8 cellular contexts compared by ENCODE assay signal in the genomic region with DNA sequence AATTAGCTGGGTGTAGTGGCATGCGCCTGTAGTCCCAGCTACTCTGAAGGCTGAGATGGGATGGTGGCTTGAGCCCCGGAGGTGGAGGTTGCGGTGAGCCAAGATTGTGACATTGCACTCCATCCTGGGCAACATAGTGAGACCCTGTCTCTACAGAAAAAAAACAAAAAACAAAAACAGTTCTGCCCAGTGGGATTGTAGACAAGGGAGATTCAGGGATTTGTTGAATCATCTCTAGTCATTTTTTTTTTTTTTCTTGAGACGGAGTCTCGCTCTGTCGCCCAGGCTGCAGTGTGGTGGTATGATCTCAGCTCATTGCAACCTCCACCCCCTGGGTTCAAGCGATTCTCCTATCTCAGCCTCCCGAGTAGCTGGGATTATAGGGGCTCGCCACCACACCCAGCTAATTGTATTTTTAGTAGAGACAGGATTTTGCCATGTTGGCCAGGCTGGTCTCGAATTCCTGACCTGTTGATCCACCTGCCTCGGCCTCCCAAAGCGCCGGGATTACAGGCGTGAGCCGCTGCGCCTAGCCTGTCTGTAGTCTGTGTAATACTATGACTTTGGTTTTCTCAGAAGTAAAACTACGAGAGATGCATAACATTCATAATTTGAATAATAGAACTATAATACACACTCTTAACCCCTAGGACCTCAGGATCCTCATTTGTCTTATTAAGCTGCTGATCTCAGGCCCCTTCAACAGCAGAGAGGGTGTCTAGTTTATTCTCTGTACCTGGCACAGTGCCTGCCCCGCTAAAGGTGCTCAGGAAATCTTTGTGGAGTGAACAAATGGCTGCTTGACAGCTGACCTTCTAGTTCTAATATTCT. TPM values are rescaled to one million over a fixed set of nuclear protein-coding genes. Genes with fewer than 3 reads are reported as not detected.
DNase-seq lines count a peak whose midpoint lies in the region; ATAC-seq, FAIRE-seq and TF ChIP-seq lines count a peak whose summit lies in the region.

No MANE protein-coding gene starts in this region.

- H3K9me3 Mint-ChIP-seq in HFFc6, result no peaks in the 10 kb centered on the region

- H3K36me3 Mint-ChIP-seq in HFFc6 (ENCODE audit: low read depth), result peaks cover 22% of the 10 kb centered on the region

- peak overlapping the region; percentile 82 for H3K4me2 ChIP-seq in A549

- no peak for TF ChIP-seq RAD21 in A549 (conservative IDR thresholded peaks at IDR 0.05 in 1 of 2, IDR thresholded peaks at IDR 0.05 in 1 of 2)

- H3K4me3 ChIP-seq in A549 (peak overlapping the region; percentile 84), astrocyte of the cerebellum (ENCODE audit: low read depth, low read length) (peak overlapping the region; percentile 83), lower lobe of right lung (peak overlapping the region; percentile 66), urinary bladder (ENCODE audit: low read depth, low read length) (peak overlapping the region; percentile 75)

- peak overlapping the region; percentile 97 for H3K4me3 Mint-ChIP-seq in HFFc6

- no peaks in the 10 kb centered on the region for H3K27me3 ChIP-seq in lower lobe of right lung (ENCODE audit: low read depth)

- ATAC-seq in A549, result no peak
- no peak for ATAC-seq in lower lobe of right lung
- no peak for ATAC-seq in GM21529 (IDR thresholded peaks at IDR 0.05; ENCODE audit: unreplicated experiment)

- H3K27ac ChIP-seq in A549 (peak overlapping the region; percentile 90 to 93), lower lobe of right lung (peak overlapping the region; percentile 98), urinary bladder (ENCODE audit: low read depth) (peak overlapping the region; percentile 97)

- TF ChIP-seq POLR2A in A549 (IDR thresholded peaks at IDR 0.05; ENCODE audit: low read length), result no peak

- H3K9me3 ChIP-seq in A549 (no peaks in the 10 kb centered on the region), lower lobe of right lung (no peaks in the 10 kb centered on the region)

- peak overlapping the region; percentile 99 for H3K27ac Mint-ChIP-seq in HFFc6

- H3K36me3 ChIP-seq in lower lobe of right lung (no peaks in the 10 kb centered on the region), urinary bladder (ENCODE audit: insufficient read depth) (no peaks in the 10 kb centered on the region)

- CTCF ChIA-PET in A549 (lab: Yijun Ruan, JAX), result interaction anchor here (0.6 to 1.9 kb wide), 11 partner anchors 9 to 480 kb away, joined by 3 to 7 read pairs (median 4); partner anchors contain the start of genes CDK3 and MRPL38

- no peak for FAIRE-seq in A549 (lab: Jason Lieb, UNC)

- H3K27me3 Mint-ChIP-seq in HFFc6 (ENCODE audit: insufficient read depth), result peaks cover 3% of the 10 kb centered on the region; the same call in 1 of the 2 replicates

- H3K4me1 ChIP-seq in A549 (peaks cover 43% of the 10 kb centered on the region), lower lobe of right lung (peaks cover 72% of the 10 kb centered on the region), urinary bladder (ENCODE audit: insufficient read depth) (no peaks in the 10 kb centered on the region)

- 84% methylated on average over 18 of the region's 18 CpGs for WGBS in A549 (ENCODE audit: missing lambda C conversion rate)
- 83% methylated on average over 18 of the region's 18 CpGs for WGBS in urinary bladder

- intact Hi-C loops in lower lobe of right lung (cut with DNase I), result no loop called here

- POLR2A ChIA-PET in A549 (lab: Yijun Ruan, JAX), result interaction anchor here (0.6 to 0.7 kb wide), 3 partner anchors 137 to 200 kb away, joined by 3 to 4 read pairs (median 3); no protein-coding TSS in a partner anchor

- peaks cover 66% of the 10 kb centered on the region for H3K4me1 Mint-ChIP-seq in HFFc6 (ENCODE audit: low read depth)

- no peak for TF ChIP-seq CTCF in A549 (IDR thresholded peaks at IDR 0.05)
- no peak for TF ChIP-seq CTCF in HFFc6 (IDR thresholded peaks at IDR 0.05)
- no peak for TF ChIP-seq CTCF in astrocyte of the cerebellum (IDR thresholded peaks at IDR 0.05; ENCODE audit: low read depth, low read length, missing control alignments)
- no peak for TF ChIP-seq CTCF in lower lobe of right lung (IDR thresholded peaks at IDR 0.05)

- in situ Hi-C loops in astrocyte of the cerebellum (cut with HindIII; ENCODE audit: low sequenced_read_pairs), result no loop called here

- no peak for TF ChIP-seq EP300 in A549 (IDR thresholded peaks at IDR 0.05)

- DNase-seq in A549 (ENCODE audit: low read depth in 1 of 2, low spot score in 1 of 2) (no peak), HFFc6 (no peak), astrocyte of the cerebellum (ENCODE audit: low read depth) (no peak), lower lobe of right lung (no peak), hypothalamus (lab: John Stamatoyannopoulos, UW) (no peak)
- DNase-seq in activated CD4-positive, CD25-positive, alpha-beta regulatory T cell (lab: John Stamatoyannopoulos, UW), result no peak

TF ChIP-seq in A549, 52 proteins besides CTCF, POLR2A, EP300 and RAD21:
- TF ChIP-seq PBX3 (IDR thresholded peaks at IDR 0.05) (no peak), RFX5 (IDR thresholded peaks at IDR 0.05) (no peak), POLR2AphosphoS2 (conservative IDR thresholded peaks at IDR 0.05; ENCODE audit: low read length) (no peak), NFE2L2 (conservative IDR thresholded peaks at IDR 0.05; ENCODE audit: low read length) (no peak), KDM1A (IDR thresholded peaks at IDR 0.05; ENCODE audit: low read depth) (0 out of 2 replicates have a peak, but pooled peaks have one; percentile 79)
TF ChIP-seq in A549: peak in this region for 1.

RNA-seq across cellular contexts. Expression of gene TEN1, which starts 1.4 kb away (rescaled TPM):
- polyA plus RNA-seq in A549 (2011; rRNA removed), result 11.8 TPM in 2 replicates
- polyA plus RNA-seq in A549 (2012; cell fraction: cytosol; rRNA removed), result 22.1 and 25.8 TPM in 2 replicates
- polyA plus RNA-seq in A549 (2012; cell fraction: nucleus; rRNA removed), result 45.2 and 46.8 TPM in 2 replicates
- 15.7 to 16.7 TPM (median 15.9 TPM) in 3 replicates for polyA plus RNA-seq in A549 (2017; fragmentation: RNase III; extraction: RNeasy Plus Mini Kit Qiagen cat#74134 plus additional on column Dnase treatment)
- polyA minus RNA-seq in A549 (2011; rRNA and poly(A)+ RNA removed), result 12.9 and 14.4 TPM in 2 replicates
- total RNA-seq in HFFc6 (2021; fragmentation: NEBNext Ultra II Directional; extraction: Animal tissue kit (Norgen Biotek cat#: 25700)), result 10 to 100 TPM; 13.3 to 15.4 (median 13.8) TPM
- 14.6 TPM for total RNA-seq in lower lobe of right lung
- total RNA-seq in urinary bladder, result 13.9 TPM
- 16.2 TPM for polyA plus RNA-seq in urinary bladder

RNA-seq across cellular contexts. Expression of gene ACOX1, which starts 1.4 kb away (rescaled TPM):
- 31.1 and 34.3 TPM in 2 replicates for polyA plus RNA-seq in A549 (2011; rRNA removed)
- 10.4 and 14.4 TPM in 2 replicates for polyA plus RNA-seq in A549 (2012; cell fraction: cytosol; rRNA removed)
- polyA plus RNA-seq in A549 (2012; cell fraction: nucleus; rRNA removed), result 14.9 and 17.1 TPM in 2 replicates
- 16.0 to 17.9 TPM (median 17.2 TPM) in 3 replicates for polyA plus RNA-seq in A549 (2017; fragmentation: RNase III; extraction: RNeasy Plus Mini Kit Qiagen cat#74134 plus additional on column Dnase treatment)
- 101 and 107 TPM in 2 replicates for polyA minus RNA-seq in A549 (2011; rRNA and poly(A)+ RNA removed)
- total RNA-seq in HFFc6 (2021; fragmentation: NEBNext Ultra II Directional; extraction: Animal tissue kit (Norgen Biotek cat#: 25700)), result 10 to 100 TPM; 40.4 to 47.2 (median 44.5) TPM
- 67.1 TPM for total RNA-seq in lower lobe of right lung
- 76.0 TPM for total RNA-seq in urinary bladder
- polyA plus RNA-seq in urinary bladder, result 15.1 TPM

RNA-seq across cellular contexts. Expression of gene CDK3, which starts 20.3 kb away (rescaled TPM):
- polyA plus RNA-seq in A549 (2011; rRNA removed) (5.5 and 8.6 TPM in 2 replicates), A549 (2017; fragmentation: RNase III; extraction: RNeasy Plus Mini Kit Qiagen cat#74134 plus additional on column Dnase treatment) (4.7 to 5.2 TPM (median 5.1 TPM) in 3 replicates), urinary bladder (4.9 TPM)
- 7.9 and 9.5 TPM in 2 replicates for polyA plus RNA-seq in A549 (2012; cell fraction: cytosol; rRNA removed)
- 68.8 and 71.9 TPM in 2 replicates for polyA plus RNA-seq in A549 (2012; cell fraction: nucleus; rRNA removed)
- 1.0 and 3.3 TPM in 2 replicates for polyA minus RNA-seq in A549 (2011; rRNA and poly(A)+ RNA removed)
- 1 to 10 TPM; 1.9 to 2.9 (median 2.1) TPM for total RNA-seq in HFFc6 (2021; fragmentation: NEBNext Ultra II Directional; extraction: Animal tissue kit (Norgen Biotek cat#: 25700))
- total RNA-seq in lower lobe of right lung (8.4 TPM), urinary bladder (3.5 TPM)

RNA-seq across cellular contexts. Expression of gene FBF1, which starts 39.6 kb away (rescaled TPM):
- polyA plus RNA-seq in A549 (2011; rRNA removed) (7.9 and 8.5 TPM in 2 replicates), A549 (2017; fragmentation: RNase III; extraction: RNeasy Plus Mini Kit Qiagen cat#74134 plus additional on column Dnase treatment) (14.6 to 17.8 TPM (median 17.3 TPM) in 3 replicates), urinary bladder (7.9 TPM)
- 20.6 and 24.2 TPM in 2 replicates for polyA plus RNA-seq in A549 (2012; cell fraction: cytosol; rRNA removed)
- polyA plus RNA-seq in A549 (2012; cell fraction: nucleus; rRNA removed), result 113 and 149 TPM in 2 replicates
- polyA minus RNA-seq in A549 (2011; rRNA and poly(A)+ RNA removed), result 14.7 and 15.0 TPM in 2 replicates
- 10 to 100 TPM in 1 of 6 experiments, 1 to 10 TPM in 5; 5.6 to 10.1 (median 6.3) TPM for total RNA-seq in HFFc6 (2021; fragmentation: NEBNext Ultra II Directional; extraction: Animal tissue kit (Norgen Biotek cat#: 25700))
- total RNA-seq in lower lobe of right lung (13.1 TPM), urinary bladder (10.7 TPM)

RNA-seq across cellular contexts. Expression of gene EVPL, which starts 46.7 kb away (rescaled TPM):
- polyA plus RNA-seq in A549 (2011; rRNA removed) (4.0 and 4.1 TPM in 2 replicates), A549 (2017; fragmentation: RNase III; extraction: RNeasy Plus Mini Kit Qiagen cat#74134 plus additional on column Dnase treatment) (11.2 to 14.6 TPM (median 13.9 TPM) in 3 replicates), urinary bladder (9.0 TPM)
- 9.5 and 11.2 TPM in 2 replicates for polyA plus RNA-seq in A549 (2012; cell fraction: cytosol; rRNA removed)
- polyA plus RNA-seq in A549 (2012; cell fraction: nucleus; rRNA removed), result 44.4 and 69.3 TPM in 2 replicates
- 2.5 and 4.9 TPM in 2 replicates for polyA minus RNA-seq in A549 (2011; rRNA and poly(A)+ RNA removed)
- not detected for total RNA-seq in HFFc6 (2021; fragmentation: NEBNext Ultra II Directional; extraction: Animal tissue kit (Norgen Biotek cat#: 25700))
- total RNA-seq in lower lobe of right lung (36.8 TPM), urinary bladder (12.5 TPM)
